In genomic region chr1:40531381-40532061, GRCh38 we compare ENCODE assay signal across 8 cellular contexts. TPM values are rescaled to one million over a fixed set of nuclear protein-coding genes. Genes with fewer than 3 reads are reported as not detected.
DNase-seq lines count a peak whose midpoint lies in the region; ATAC-seq, FAIRE-seq and TF ChIP-seq lines count a peak whose summit lies in the region.

ZNF684 (plus strand) TSS chr1:40531637; CDS start chr1:40533167, 1,530 bp downstream.

- TF ChIP-seq EP300 in neural cell (conservative IDR thresholded peaks at IDR 0.05; ENCODE audit: poor library complexity, severe bottlenecking), result peak; percentile 34

- H3K27ac ChIP-seq in RWPE2 (ENCODE audit: poor library complexity, severe bottlenecking) (peak within 1 kb of the TSS; percentile 40), neural cell (ENCODE audit: low read length) (peak within 1 kb of the TSS; percentile 84)

- H3K27ac Mint-ChIP-seq in stimulated activated naive CD8-positive, alpha-beta T cell treated with anti-CD3 and anti-CD28 coated beads, Interleukin-15, amount 100 ng/mL, for 72 hours, result peak within 1 kb of the TSS; percentile 93 to 95

- TF ChIP-seq CTCF in Loucy (conservative IDR thresholded peaks at IDR 0.05; ENCODE audit: low read length) (no peak), RWPE2 (IDR thresholded peaks at IDR 0.05; ENCODE audit: poor library complexity, severe bottlenecking) (no peak), neural cell (IDR thresholded peaks at IDR 0.05; ENCODE audit: poor library complexity, severe bottlenecking) (no peak)

- peaks cover 12 to 15% of the 10 kb centered on the region in 2 donors for H3K9me3 Mint-ChIP-seq in stimulated activated naive CD8-positive, alpha-beta T cell treated with anti-CD3 and anti-CD28 coated beads, Interleukin-15, amount 100 ng/mL, for 72 hours

- H3K4me3 Mint-ChIP-seq in stimulated activated naive CD8-positive, alpha-beta T cell treated with anti-CD3 and anti-CD28 coated beads, Interleukin-15, amount 100 ng/mL, for 72 hours, result peak within 1 kb of the TSS; percentile 95 to 96

- peak; percentile 99 for ATAC-seq in RWPE2 (ENCODE audit: low read depth)
- peak; percentile 98 for ATAC-seq in stimulated activated naive CD8-positive, alpha-beta T cell treated with anti-CD3 and anti-CD28 coated beads, Interleukin-15, amount 100 ng/mL, for 72 hours

- H3K27me3 ChIP-seq in Loucy (ENCODE audit: insufficient read depth, low read length, poor library complexity, severe bottlenecking) (no peaks in the 10 kb centered on the region), RWPE2 (ENCODE audit: insufficient read depth, poor library complexity, severe bottlenecking) (no peaks in the 10 kb centered on the region), neural cell (ENCODE audit: insufficient read depth, low read depth, low read length) (no peaks in the 10 kb centered on the region)

- H3K9me2 ChIP-seq in Loucy (replicated peaks; ENCODE audit: low read depth, low read length), result no peaks in the 10 kb centered on the region
- H3K9me2 ChIP-seq in neural cell (ENCODE audit: insufficient read depth, low read length), result no peaks in the 10 kb centered on the region

- H4K20me1 ChIP-seq in Loucy (ENCODE audit: insufficient read depth, low read length, poor library complexity, severe bottlenecking), result no peaks in the 10 kb centered on the region
- H4K20me1 ChIP-seq in neural cell (ENCODE audit: insufficient read depth), result no peaks in the 10 kb centered on the region

- TF ChIP-seq POLR2A in H54 (IDR thresholded peaks at IDR 0.05; ENCODE audit: low read depth, low read length), result peak; percentile 92

- H3K36me3 ChIP-seq in Loucy (ENCODE audit: insufficient read depth, low read length) (no peaks in the 10 kb centered on the region), RWPE2 (ENCODE audit: low read depth) (peaks cover 5% of the 10 kb centered on the region; the same call in 1 of the 2 replicates), neural cell (ENCODE audit: insufficient read depth, low read length) (no peaks in the 10 kb centered on the region)

- H3K9ac ChIP-seq in Loucy (ENCODE audit: low read depth, low read length, poor library complexity, severe bottlenecking) (peak within 1 kb of the TSS; percentile 77), neural cell (ENCODE audit: low read length) (peak within 1 kb of the TSS; percentile 75)

- H2AFZ ChIP-seq in Loucy (ENCODE audit: low read length) (peak within 1 kb of the TSS; percentile 97), neural cell (ENCODE audit: low read depth, low read length) (peak within 1 kb of the TSS; percentile 100)

- H3K4me1 ChIP-seq in Loucy (ENCODE audit: insufficient read depth, low read length, poor library complexity, severe bottlenecking) (peaks cover 22% of the 10 kb centered on the region), RWPE2 (ENCODE audit: insufficient read depth, poor library complexity, severe bottlenecking) (no peaks in the 10 kb centered on the region)

- no peak for TF ChIP-seq RAD21 in neural cell (conservative IDR thresholded peaks at IDR 0.05)

- H3K4me2 ChIP-seq in Loucy (ENCODE audit: low read depth, low read length, poor library complexity, severe bottlenecking), result peak within 1 kb of the TSS; percentile 81
- peak within 1 kb of the TSS; percentile 90 for H3K4me2 ChIP-seq in neural cell (ENCODE audit: low read length)

- peak; percentile 95 for DNase-seq in ELF-1 (ENCODE audit: low read depth, low spot score)
- DNase-seq in H54 (ENCODE audit: insufficient read length, low spot score), result peak; percentile 94
- DNase-seq in RWPE2 (ENCODE audit: low spot score), result peak; percentile 89
- DNase-seq in activated effector memory CD4-positive, alpha-beta T cell treated with Interleukin-2 at 50 U/mL for 16 hours, result peak; percentile 73
- peak; percentile 85 for DNase-seq in fibroblast of the conjunctiva (ENCODE audit: low read depth)
- DNase-seq in stimulated activated naive CD8-positive, alpha-beta T cell treated with anti-CD3 and anti-CD28 coated beads, Interleukin-15, amount 100 ng/mL, for 72 hours, result peak; percentile 62 to 83

- H3F3A ChIP-seq in Loucy (ENCODE audit: low read depth) (no peaks in the 10 kb centered on the region), neural cell (ENCODE audit: insufficient read depth, low read length, poor library complexity, severe bottlenecking) (no peaks in the 10 kb centered on the region)

- H3K9me3 ChIP-seq in Loucy (ENCODE audit: insufficient read depth, low read depth, low read length) (no peaks in the 10 kb centered on the region), RWPE2 (ENCODE audit: severe bottlenecking) (no peaks in the 10 kb centered on the region), neural cell (ENCODE audit: low read length) (no peaks in the 10 kb centered on the region)

- peaks cover 24% of the 10 kb centered on the region for H3K4me1 Mint-ChIP-seq in stimulated activated naive CD8-positive, alpha-beta T cell treated with anti-CD3 and anti-CD28 coated beads, Interleukin-15, amount 100 ng/mL, for 72 hours

- FAIRE-seq in H54 (lab: Jason Lieb, UNC), result peak; percentile 100

- H3K4me3 ChIP-seq in Loucy (ENCODE audit: low read length, poor library complexity, severe bottlenecking), result peak within 1 kb of the TSS; percentile 91
- H3K4me3 ChIP-seq in RWPE2 (ENCODE audit: severe bottlenecking), result peak within 1 kb of the TSS; percentile 52
- H3K4me3 ChIP-seq in neural cell (ENCODE audit: low read length), result peak within 1 kb of the TSS; percentile 76

- H3K27me3 Mint-ChIP-seq in stimulated activated naive CD8-positive, alpha-beta T cell treated with anti-CD3 and anti-CD28 coated beads, Interleukin-15, amount 100 ng/mL, for 72 hours, result peaks cover 7% of the 10 kb centered on the region

- peaks cover 5% of the 10 kb centered on the region; the same call in 1 of the 2 replicates for H3K79me2 ChIP-seq in Loucy (ENCODE audit: insufficient read depth, low read length)
- H3K79me2 ChIP-seq in neural cell (replicated peaks; ENCODE audit: insufficient read depth, low read length), result no peaks in the 10 kb centered on the region

TF ChIP-seq in neural cell, 6 proteins besides CTCF, POLR2A, EP300 and RAD21:
- TF ChIP-seq POLR2AphosphoS5 (IDR thresholded peaks at IDR 0.05), result peak; percentile 93
- peak; percentile 89 for TF ChIP-seq MXI1 (conservative IDR thresholded peaks at IDR 0.05; ENCODE audit: poor library complexity, severe bottlenecking)
- TF ChIP-seq TAF1 (IDR thresholded peaks at IDR 0.05; ENCODE audit: low read depth), result peak; percentile 56
- no peak for TF ChIP-seq REST (IDR thresholded peaks at IDR 0.05; ENCODE audit: borderline replicate concordance)

RNA-seq across cellular contexts. Expression of gene ZNF684, which starts in this region (rescaled TPM):
- 10.5 and 15.8 TPM in 2 replicates for polyA plus RNA-seq in neural cell
- polyA minus RNA-seq in neural cell, result 12.4 and 16.7 TPM in 2 replicates

Comparison
In these comparisons a context has a peak if more than half of its experiments do, and no peak if none do; other contexts are left out.
1. Peak in every context shown above with its lines: DNase-seq, ATAC-seq, H3K4me3 ChIP-seq and H3K27ac ChIP-seq.